Comparison of ENCODE assay signal across 27 cellular contexts in genomic region chr10:6336013-6336412, GRCh38.
"Had no signal": no experiment of that assay in that cellular context is flagged by ENCODE, and none has a peak within 500 bp of the region (broad histone marks: within the 10 kb centered on the region; RNA-seq: fewer than 3 reads in every experiment).

No MANE protein-coding gene starts in this region.

- H3K4me3 ChIP-seq: breast epithelium, K562, Peyer's patch, SJSA1 had no signal

- H3K9me3 ChIP-seq: Peyer's patch, SJSA1 had no signal

- H3K4me1 ChIP-seq: breast epithelium, Peyer's patch, SJSA1 had no signal

- DNase-seq: activated CD4-positive, alpha-beta T cell treated with anti-CD3 and anti-CD28 coated beads for 48 hours; activated CD4-positive, alpha-beta T cell treated with anti-CD3 and anti-CD28 coated beads, Interleukin-2, amount 50 U/mL, for 4 hours; activated CD4-positive, CD25-positive, alpha-beta regulatory T cell treated with anti-CD3 and anti-CD28 coated beads, Interleukin-2, amount 50 U/mL, for 72 hours; activated CD8-positive, alpha-beta T cell treated with anti-CD3 and anti-CD28 coated beads, Interleukin-2, amount 10 ng/mL, durations not matched to agents 7 days and 5 days; activated effector memory CD4-positive, alpha-beta T cell treated with anti-CD3 and anti-CD28 coated beads, Interleukin-2, amount 50 U/mL, for 16 hours; activated naive CD4-positive, alpha-beta T cell treated with anti-CD3 and anti-CD28 coated beads for 36 hours; activated naive CD8-positive, alpha-beta T cell treated with anti-CD3 and anti-CD28 coated beads for 36 hours; activated T-cell treated with anti-CD3 and anti-CD28 coated beads, Interleukin-2, amount 50 U/mL, for 4 hours; Karpas-422; MM.1S; NCI-H1105; NCI-H1436; NCI-H1694 treated with DMSO at 0.1 percent for 48 hours; NCI-H2029 treated with DMSO at 0.1 percent for 48 hours; NCI-H345; NCI-H510A treated with DMSO at 0.1 percent for 48 hours; NCI-H69; NK-92 treated with Interleukin-12 subunit alpha and Interleukin-12 subunit beta, amount 100 ng/mL, for 24 hours; Peyer's patch; SHP77; T-helper 9 cell had no signal

- H3K27ac ChIP-seq: breast epithelium, Peyer's patch, RWPE1, SJSA1 had no signal

- H3K36me3 ChIP-seq: breast epithelium, Peyer's patch, SJSA1 had no signal

- H3K27me3 ChIP-seq: breast epithelium, Peyer's patch, SJSA1 had no signal

- ATAC-seq: activated CD8-positive, alpha-beta T cell treated with anti-CD3 and anti-CD28 coated beads, Interleukin-2, amount 10 ng/mL, durations not matched to agents 7 days and 5 days; activated T-cell treated with anti-CD3 and anti-CD28 coated beads, Interleukin-2, amount 50 U/mL, for 4 hours; K562; SK-N-SH treated with all-trans-retinoic acid at 6 μM for 48 hours; WTC11 had no signal
